In the genomic region with DNA sequence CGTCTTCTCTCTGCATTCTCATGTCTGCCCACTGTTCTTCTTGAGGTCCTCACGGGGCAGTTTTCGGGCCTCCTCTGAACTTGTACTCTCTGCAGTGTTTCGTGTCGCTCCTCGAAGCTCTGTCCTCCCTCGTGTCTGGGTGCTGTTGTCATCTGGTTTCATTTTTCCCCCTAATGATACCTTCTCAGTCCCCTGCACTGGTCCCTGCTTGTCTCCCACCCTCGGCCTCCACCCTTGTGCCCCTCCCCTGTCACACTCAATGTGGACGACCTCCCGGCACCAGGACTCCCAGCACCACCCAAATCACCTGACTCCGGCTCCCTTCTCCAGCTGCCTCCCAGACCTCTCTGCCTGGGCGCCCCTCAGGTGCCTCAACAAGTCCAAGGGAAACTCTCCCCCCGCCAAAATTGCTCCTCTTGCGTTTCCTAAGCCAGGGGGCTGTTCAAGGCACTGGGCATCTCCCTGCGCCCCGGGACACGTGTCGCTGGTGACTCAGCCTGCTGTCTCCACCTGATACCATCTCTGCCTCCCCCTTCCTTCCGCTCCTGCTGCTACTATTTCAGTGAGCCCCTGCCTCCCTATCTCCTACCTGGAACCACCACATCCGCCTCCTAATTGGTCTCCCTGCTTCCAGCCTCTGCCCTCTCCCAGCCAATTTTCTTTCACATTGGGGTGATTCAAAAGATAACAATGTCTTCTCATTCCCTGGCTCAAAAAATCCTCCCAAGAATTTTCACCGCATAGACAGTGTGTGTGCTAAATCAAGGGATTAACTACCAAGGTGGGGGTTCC, we compare ENCODE assay signal across 8 cellular contexts. TPM values are rescaled to one million over a fixed set of nuclear protein-coding genes. Genes with fewer than 3 reads are reported as not detected.
DNase-seq lines count a peak whose midpoint lies in the region; ATAC-seq and TF ChIP-seq lines count a peak whose summit lies in the region.

No MANE protein-coding gene starts in this region.

- TF ChIP-seq CTCF in fibroblast of villous mesenchyme (IDR thresholded peaks at IDR 0.05; ENCODE audit: insufficient read depth, low read depth, low read length) = no peak

- DNase-seq in KG1 (lab: John Stamatoyannopoulos, UW) (peak; percentile 26), activated T-cell treated with anti-CD3 and anti-CD28 coated beads for 1 hour (ENCODE audit: low read depth) (peak; percentile 13), fibroblast of villous mesenchyme (ENCODE audit: low read depth) (peak; percentile 33), MG63 (no peak), NCI-H510A treated with DMSO at 0.1 percent for 48 hours (lab: John Stamatoyannopoulos, UW) (no peak), NCI-H82 (lab: John Stamatoyannopoulos, UW) (no peak)
- DNase-seq in stimulated activated CD4-positive, alpha-beta T cell treated with anti-CD3 and anti-CD28 coated beads, TNF-alpha, amount 100 ng/mL, for 1 hour (ENCODE audit: low read depth in 3 of 3, low spot score in 1 of 3) = peak in 2 of 3 donors; percentile 18 to 30

- H3K4me3 ChIP-seq in fibroblast of villous mesenchyme (ENCODE audit: low read depth, low read length) (no peak overlapping the region), MG63 (no peak overlapping the region)

- no peaks in the 10 kb centered on the region; the same call in 1 of the 2 replicates for H3K36me3 ChIP-seq in MG63

- no peak for ATAC-seq in GM18511 (IDR thresholded peaks at IDR 0.05; ENCODE audit: unreplicated experiment)

- H3K9me3 ChIP-seq in MG63 = no peaks in the 10 kb centered on the region

- H3K27me3 ChIP-seq in MG63 = no peaks in the 10 kb centered on the region

RNA-seq across cellular contexts. Expression of gene RFX2, which starts 49.5 kb away (rescaled TPM):
- 4.5 and 6.5 TPM in 2 replicates for total RNA-seq in fibroblast of villous mesenchyme
- total RNA-seq in MG63 (2014; rRNA removed; shearing (Covaris generic); ENCODE audit: low replicate concordance) = 3.8 and 11.8 TPM in 2 replicates

Comparison
In these comparisons a context has a peak if more than half of its experiments do, and no peak if none do; other contexts are left out.
1. DNase-seq: peak in KG1 (single experiment), activated T-cell treated with anti-CD3 and anti-CD28 coated beads for 1 hour (single experiment), fibroblast of villous mesenchyme (single experiment) and stimulated activated CD4-positive, alpha-beta T cell treated with anti-CD3 and anti-CD28 coated beads, TNF-alpha, amount 100 ng/mL, for 1 hour (2 of 3); none in MG63 (single experiment), NCI-H510A treated with DMSO at 0.1 percent for 48 hours (single experiment) and NCI-H82 (single experiment).